In genomic region chr20:57080796-57081195, GRCh38 we compare ENCODE assay signal across 15 cellular contexts.
DNase-seq lines count a peak whose midpoint lies in the region; ATAC-seq, FAIRE-seq and TF ChIP-seq lines count a peak whose summit lies in the region.
"Had no signal": no experiment of that assay in that cellular context is flagged by ENCODE, and none has a peak within 500 bp of the region (broad histone marks: within the 10 kb centered on the region; RNA-seq: fewer than 3 reads in every experiment).

No MANE protein-coding gene starts in this region.

- FAIRE-seq in GM12891 (lab: Jason Lieb, UNC), result no peak

- no peaks in the 10 kb centered on the region for H3K36me3 ChIP-seq in brain microvascular endothelial cell (replicated peaks)
- H3K36me3 ChIP-seq: gastroesophageal sphincter, right atrium auricular region had no signal

- TF ChIP-seq CTCF in NB4 (IDR thresholded peaks at IDR 0.05; ENCODE audit: low read depth, low read length) (peak; percentile 9), brain microvascular endothelial cell (IDR thresholded peaks at IDR 0.05; ENCODE audit: low read depth, low read length, missing control alignments) (peak; percentile 58)

- peak; percentile 60 for DNase-seq in Ammon's horn (ENCODE audit: low spot score)
- DNase-seq in NB4 (ENCODE audit: low read depth), result no peak
- DNase-seq in brain microvascular endothelial cell, result peak; percentile 41
- peak; percentile 77 for DNase-seq in medulla oblongata (ENCODE audit: extremely low spot score)
- DNase-seq in NCI-H82 (lab: John Stamatoyannopoulos, UW), result no peak
- DNase-seq in GF-D8 (lab: John Stamatoyannopoulos, UW), result no peak
- DNase-seq in GM12891 (ENCODE audit: insufficient read length, low spot score), result no peak
- DNase-seq: left cardiac atrium; naive thymus-derived CD8-positive, alpha-beta T cell; NCI-H1694 treated with DMSO at 0.1 percent for 48 hours; NCI-H69; SHP77 treated with DMSO at 0.1 percent for 48 hours had no signal

- in situ Hi-C loops in brain microvascular endothelial cell (cut with HindIII; ENCODE audit: low pct_ligation_motif_present, low sequenced_read_pairs), result loop anchor here (25.0 kb wide), 1 partner anchor 257 kb away; the partner anchor contains the start of gene SPO11

- H3K27me3 ChIP-seq in brain microvascular endothelial cell (replicated peaks), result no peaks in the 10 kb centered on the region
- H3K27me3 ChIP-seq: right atrium auricular region had no signal

- no peak for ATAC-seq in GM21528 (IDR thresholded peaks at IDR 0.05; ENCODE audit: low FRiP score, unreplicated experiment)
- ATAC-seq: gastroesophageal sphincter; left cardiac atrium; naive thymus-derived CD8-positive, alpha-beta T cell had no signal

- no peak for TF ChIP-seq POLR2A in NB4 (IDR thresholded peaks at IDR 0.05; ENCODE audit: extremely low read depth, insufficient read length)
- TF ChIP-seq POLR2A in GM12891 (IDR thresholded peaks at IDR 0.05; ENCODE audit: low read depth, low read length), result no peak

- H3K4me3 ChIP-seq in NB4 (ENCODE audit: low read depth, low read length), result no peak overlapping the region
- no peak overlapping the region for H3K4me3 ChIP-seq in brain microvascular endothelial cell (ENCODE audit: low read depth, low read length)
- H3K4me3 ChIP-seq: gastroesophageal sphincter, right atrium auricular region had no signal

- H3K27ac ChIP-seq in brain microvascular endothelial cell, result no peak overlapping the region
- H3K27ac ChIP-seq: gastroesophageal sphincter, right atrium auricular region had no signal

TF ChIP-seq in GM12891, 5 proteins besides CTCF, POLR2A, EP300 and RAD21:
- TF ChIP-seq PAX5 (IDR thresholded peaks at IDR 0.05; ENCODE audit: insufficient read depth, low read length, severe bottlenecking), result no peak
- no peak for TF ChIP-seq TAF1 (IDR thresholded peaks at IDR 0.05; ENCODE audit: low read depth, low read length)
- no peak for TF ChIP-seq POLR2AphosphoS5 (IDR thresholded peaks at IDR 0.05; ENCODE audit: low read depth, low read length)
- no peak for TF ChIP-seq SPI1 (IDR thresholded peaks at IDR 0.05; ENCODE audit: low read depth, low read length)
- no peak for TF ChIP-seq POU2F2 (IDR thresholded peaks at IDR 0.05; ENCODE audit: low read depth, low read length)

Comparison
In these comparisons a context has a peak if more than half of its experiments do, and no peak if none do; other contexts are left out.
1. DNase-seq: peak in Ammon's horn (single experiment), brain microvascular endothelial cell (single experiment) and medulla oblongata (single experiment); none in NB4 (single experiment), NCI-H82 (single experiment), GF-D8 (single experiment) and GM12891 (single experiment).